23 cellular contexts compared by ENCODE assay signal in the genomic region with DNA sequence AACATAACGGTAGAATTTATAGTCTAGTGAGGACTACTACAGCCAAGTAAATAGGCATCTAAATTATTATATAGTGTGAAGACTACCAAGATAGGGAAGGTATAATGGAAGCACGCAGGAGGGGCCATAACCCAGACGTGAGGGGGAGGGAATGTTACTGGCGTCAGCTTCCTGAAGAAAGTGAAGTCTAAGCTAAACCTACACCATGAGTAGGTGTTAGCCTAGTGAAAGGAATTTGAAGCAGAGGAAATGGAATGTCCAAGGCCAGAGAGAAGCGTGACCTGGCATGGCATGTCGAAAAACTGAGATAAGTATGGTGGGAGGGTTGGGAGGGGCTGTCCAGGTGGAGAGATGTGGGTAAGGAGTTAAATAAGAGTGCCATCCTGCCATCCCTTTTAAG.
"Had no signal": no experiment of that assay in that cellular context is flagged by ENCODE, and none has a peak within 500 bp of the region (broad histone marks: within the 10 kb centered on the region; RNA-seq: fewer than 3 reads in every experiment).

No MANE protein-coding gene starts in this region.

- H3K9me3 ChIP-seq: gastrocnemius medialis, prostate gland, sigmoid colon, stomach, thyroid gland had no signal

- H3K36me3 ChIP-seq: gastrocnemius medialis, prostate gland, sigmoid colon, stomach, thyroid gland had no signal

- H3K4me3 ChIP-seq: dorsolateral prefrontal cortex, gastrocnemius medialis, lung, prostate gland, sigmoid colon, stomach, thyroid gland had no signal

- H3K27me3 ChIP-seq: dorsolateral prefrontal cortex, gastrocnemius medialis, sigmoid colon, stomach, thyroid gland had no signal

- H3K4me1 Mint-ChIP-seq: naive thymus-derived CD8-positive, alpha-beta T cell; stimulated activated effector memory CD8-positive, alpha-beta T cell treated with anti-CD3 and anti-CD28 coated beads, Interleukin-12 subunit alpha, Interleukin-12 subunit beta, amount 100 ng/mL, for 72 hours had no signal

- H3K36me3 Mint-ChIP-seq: naive thymus-derived CD8-positive, alpha-beta T cell; stimulated activated effector memory CD8-positive, alpha-beta T cell treated with anti-CD3 and anti-CD28 coated beads, Interleukin-12 subunit alpha, Interleukin-12 subunit beta, amount 100 ng/mL, for 72 hours; type B pancreatic cell had no signal

- H3K9me3 Mint-ChIP-seq: stimulated activated effector memory CD8-positive, alpha-beta T cell treated with anti-CD3 and anti-CD28 coated beads, Interleukin-12 subunit alpha, Interleukin-12 subunit beta, amount 100 ng/mL, for 72 hours; type B pancreatic cell had no signal

- H3K4me1 ChIP-seq: prostate gland, sigmoid colon, stomach, thyroid gland had no signal

- ATAC-seq: esophagus mucosa; gastrocnemius medialis; left lobe of liver; naive thymus-derived CD8-positive, alpha-beta T cell; right cardiac atrium; stimulated activated effector memory CD8-positive, alpha-beta T cell treated with anti-CD3 and anti-CD28 coated beads, Interleukin-12 subunit alpha, Interleukin-12 subunit beta, amount 100 ng/mL, for 72 hours had no signal

- H3K27ac Mint-ChIP-seq: naive thymus-derived CD8-positive, alpha-beta T cell; stimulated activated effector memory CD8-positive, alpha-beta T cell treated with anti-CD3 and anti-CD28 coated beads, Interleukin-12 subunit alpha, Interleukin-12 subunit beta, amount 100 ng/mL, for 72 hours; type B pancreatic cell had no signal

- H3K4me3 Mint-ChIP-seq: naive thymus-derived CD8-positive, alpha-beta T cell; neural crest cell; stimulated activated effector memory CD8-positive, alpha-beta T cell treated with anti-CD3 and anti-CD28 coated beads, Interleukin-12 subunit alpha, Interleukin-12 subunit beta, amount 100 ng/mL, for 72 hours; type B pancreatic cell had no signal

- H3K27ac ChIP-seq: dorsolateral prefrontal cortex, epithelial cell of prostate, gastrocnemius medialis, prostate gland, sigmoid colon, stomach, thyroid gland had no signal

- DNase-seq: dorsolateral prefrontal cortex; effector CD4-positive, alpha-beta T cell; foreskin fibroblast; gastrocnemius medialis; head of caudate nucleus; mesenchymal stem cell; naive thymus-derived CD8-positive, alpha-beta T cell; right cardiac atrium; sigmoid colon; stimulated activated CD4-positive, alpha-beta T cell treated with anti-CD3 and anti-CD28 coated beads, Interleukin-2, amount 100 ng/mL, for 24 hours; stimulated activated CD4-positive, alpha-beta T cell treated with anti-CD3 and anti-CD28 coated beads, Interleukin-4, amount 100 ng/mL, for 24 hours; stimulated activated naive CD4-positive, alpha-beta T cell treated with Interleukin-2 at 50 U/mL for 16 hours; stomach; thyroid gland had no signal

- H3K27me3 Mint-ChIP-seq: type B pancreatic cell had no signal

- FAIRE-seq: colon had no signal
